In genomic region chr2:171491292-171491691, GRCh38 we compare ENCODE assay signal across 2 cellular contexts.
TF ChIP-seq lines count a peak whose summit lies in the region.

No MANE protein-coding gene starts in this region.

TF ChIP-seq in K562, 482 proteins besides CTCF, POLR2A, EP300 and RAD21:
- TF ChIP-seq SNIP1 (IDR thresholded peaks at IDR 0.05; ENCODE audit: low read depth), result no peak
- TF ChIP-seq THRAP3 (IDR thresholded peaks at IDR 0.05; ENCODE audit: borderline replicate concordance), result no peak
- TF ChIP-seq PRMT5 (CRISPR knock-in tag; IDR thresholded peaks at IDR 0.05), result no peak
- no peak for TF ChIP-seq CHCHD3 (CRISPR knock-in tag; IDR thresholded peaks at IDR 0.05)
- no peak for TF ChIP-seq ZNF780A (CRISPR knock-in tag; IDR thresholded peaks at IDR 0.05)
- no peak for TF ChIP-seq DDX20 (tag; IDR thresholded peaks at IDR 0.05; ENCODE audit: low read depth)
- no peak for TF ChIP-seq TEAD2 (tag; IDR thresholded peaks at IDR 0.05)
- TF ChIP-seq, protein P1, sequence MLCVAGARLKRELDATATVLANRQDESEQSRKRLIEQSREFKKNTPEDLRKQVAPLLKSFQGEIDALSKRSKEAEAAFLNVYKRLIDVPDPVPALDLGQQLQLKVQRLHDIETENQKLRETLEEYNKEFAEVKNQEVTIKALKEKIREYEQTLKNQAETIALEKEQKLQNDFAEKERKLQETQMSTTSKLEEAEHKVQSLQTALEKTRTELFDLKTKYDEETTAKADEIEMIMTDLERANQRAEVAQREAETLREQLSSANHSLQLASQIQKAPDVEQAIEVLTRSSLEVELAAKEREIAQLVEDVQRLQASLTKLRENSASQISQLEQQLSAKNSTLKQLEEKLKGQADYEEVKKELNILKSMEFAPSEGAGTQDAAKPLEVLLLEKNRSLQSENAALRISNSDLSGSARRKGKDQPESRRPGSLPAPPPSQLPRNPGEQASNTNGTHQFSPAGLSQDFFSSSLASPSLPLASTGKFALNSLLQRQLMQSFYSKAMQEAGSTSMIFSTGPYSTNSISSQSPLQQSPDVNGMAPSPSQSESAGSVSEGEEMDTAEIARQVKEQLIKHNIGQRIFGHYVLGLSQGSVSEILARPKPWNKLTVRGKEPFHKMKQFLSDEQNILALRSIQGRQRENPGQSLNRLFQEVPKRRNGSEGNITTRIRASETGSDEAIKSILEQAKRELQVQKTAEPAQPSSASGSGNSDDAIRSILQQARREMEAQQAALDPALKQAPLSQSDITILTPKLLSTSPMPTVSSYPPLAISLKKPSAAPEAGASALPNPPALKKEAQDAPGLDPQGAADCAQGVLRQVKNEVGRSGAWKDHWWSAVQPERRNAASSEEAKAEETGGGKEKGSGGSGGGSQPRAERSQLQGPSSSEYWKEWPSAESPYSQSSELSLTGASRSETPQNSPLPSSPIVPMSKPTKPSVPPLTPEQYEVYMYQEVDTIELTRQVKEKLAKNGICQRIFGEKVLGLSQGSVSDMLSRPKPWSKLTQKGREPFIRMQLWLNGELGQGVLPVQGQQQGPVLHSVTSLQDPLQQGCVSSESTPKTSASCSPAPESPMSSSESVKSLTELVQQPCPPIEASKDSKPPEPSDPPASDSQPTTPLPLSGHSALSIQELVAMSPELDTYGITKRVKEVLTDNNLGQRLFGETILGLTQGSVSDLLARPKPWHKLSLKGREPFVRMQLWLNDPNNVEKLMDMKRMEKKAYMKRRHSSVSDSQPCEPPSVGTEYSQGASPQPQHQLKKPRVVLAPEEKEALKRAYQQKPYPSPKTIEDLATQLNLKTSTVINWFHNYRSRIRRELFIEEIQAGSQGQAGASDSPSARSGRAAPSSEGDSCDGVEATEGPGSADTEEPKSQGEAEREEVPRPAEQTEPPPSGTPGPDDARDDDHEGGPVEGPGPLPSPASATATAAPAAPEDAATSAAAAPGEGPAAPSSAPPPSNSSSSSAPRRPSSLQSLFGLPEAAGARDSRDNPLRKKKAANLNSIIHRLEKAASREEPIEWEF (CRISPR knock-in tag; IDR thresholded peaks at IDR 0.05), result no peak
- no peak for TF ChIP-seq XRCC3 (IDR thresholded peaks at IDR 0.05)
- no peak for TF ChIP-seq ZNF174 (CRISPR knock-in tag; IDR thresholded peaks at IDR 0.05)
- no peak for TF ChIP-seq RBM22 (IDR thresholded peaks at IDR 0.05; ENCODE audit: low read depth, low read length, poor library complexity, severe bottlenecking)

TF ChIP-seq in HepG2, 621 proteins besides CTCF, POLR2A, EP300 and RAD21:
- TF ChIP-seq, protein P2, sequence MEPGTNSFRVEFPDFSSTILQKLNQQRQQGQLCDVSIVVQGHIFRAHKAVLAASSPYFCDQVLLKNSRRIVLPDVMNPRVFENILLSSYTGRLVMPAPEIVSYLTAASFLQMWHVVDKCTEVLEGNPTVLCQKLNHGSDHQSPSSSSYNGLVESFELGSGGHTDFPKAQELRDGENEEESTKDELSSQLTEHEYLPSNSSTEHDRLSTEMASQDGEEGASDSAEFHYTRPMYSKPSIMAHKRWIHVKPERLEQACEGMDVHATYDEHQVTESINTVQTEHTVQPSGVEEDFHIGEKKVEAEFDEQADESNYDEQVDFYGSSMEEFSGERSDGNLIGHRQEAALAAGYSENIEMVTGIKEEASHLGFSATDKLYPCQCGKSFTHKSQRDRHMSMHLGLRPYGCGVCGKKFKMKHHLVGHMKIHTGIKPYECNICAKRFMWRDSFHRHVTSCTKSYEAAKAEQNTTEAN (CRISPR knock-in tag; conservative IDR thresholded peaks at IDR 0.05), result no peak
- TF ChIP-seq, protein P3, sequence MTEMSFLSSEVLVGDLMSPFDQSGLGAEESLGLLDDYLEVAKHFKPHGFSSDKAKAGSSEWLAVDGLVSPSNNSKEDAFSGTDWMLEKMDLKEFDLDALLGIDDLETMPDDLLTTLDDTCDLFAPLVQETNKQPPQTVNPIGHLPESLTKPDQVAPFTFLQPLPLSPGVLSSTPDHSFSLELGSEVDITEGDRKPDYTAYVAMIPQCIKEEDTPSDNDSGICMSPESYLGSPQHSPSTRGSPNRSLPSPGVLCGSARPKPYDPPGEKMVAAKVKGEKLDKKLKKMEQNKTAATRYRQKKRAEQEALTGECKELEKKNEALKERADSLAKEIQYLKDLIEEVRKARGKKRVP (CRISPR knock-in tag; IDR thresholded peaks at IDR 0.05), result no peak
- TF ChIP-seq ZNF674 (CRISPR knock-in tag; IDR thresholded peaks at IDR 0.05; ENCODE audit: low read depth), result no peak
- TF ChIP-seq YEATS4 (CRISPR knock-in tag; IDR thresholded peaks at IDR 0.05; ENCODE audit: borderline replicate concordance), result no peak
- TF ChIP-seq ZNF598 (CRISPR knock-in tag; IDR thresholded peaks at IDR 0.05; ENCODE audit: borderline replicate concordance), result no peak
- TF ChIP-seq ZMAT3 (CRISPR knock-in tag; conservative IDR thresholded peaks at IDR 0.05), result no peak
- no peak for TF ChIP-seq HOXD1 (CRISPR knock-in tag; IDR thresholded peaks at IDR 0.05)
- TF ChIP-seq ZNF619 (CRISPR knock-in tag; IDR thresholded peaks at IDR 0.05), result no peak
